Comparison of ENCODE assay signal across 12 cellular contexts in genomic region chr14:91997492-91997891, GRCh38. TPM values are rescaled to one million over a fixed set of nuclear protein-coding genes. Genes with fewer than 3 reads are reported as not detected.
DNase-seq lines count a peak whose midpoint lies in the region; ATAC-seq lines count a peak whose summit lies in the region.
"Had no signal": no experiment of that assay in that cellular context is flagged by ENCODE, and none has a peak within 500 bp of the region (broad histone marks: within the 10 kb centered on the region; RNA-seq: fewer than 3 reads in every experiment).

No MANE protein-coding gene starts in this region.

- peak overlapping the region; percentile 11 for H3K4me3 ChIP-seq in CD4-positive, CD25-positive, alpha-beta regulatory T cell (ENCODE audit: low read depth, low read length)
- no peak overlapping the region for H3K4me3 ChIP-seq in Karpas-422 (ENCODE audit: low read length)
- H3K4me3 ChIP-seq: GM23338 had no signal

- POLR2A ChIA-PET in activated naive CD8-positive, alpha-beta T cell treated with anti-CD3 and anti-CD28 coated beads, Interleukin-2, amount 10 ng/mL, durations not matched to agents 7 days and 5 days (lab: Charles Lee): interaction anchor here (1.2 to 1.7 kb wide), 2 partner anchors 29 to 42 kb away, joined by 4 to 13 read pairs; partner anchors contain the start of gene TRIP11

- H3K27ac ChIP-seq in CD4-positive, CD25-positive, alpha-beta regulatory T cell (ENCODE audit: insufficient read depth, low read length, poor library complexity, severe bottlenecking): peak overlapping the region; percentile 26
- 0 out of 2 replicates have a peak overlapping the region, but pooled peaks have one; percentile 1 for H3K27ac ChIP-seq in Karpas-422 (ENCODE audit: low read length)

- peak overlapping the region; percentile 1 for H3K4me2 ChIP-seq in Karpas-422 (ENCODE audit: low read depth, low read length, poor library complexity, severe bottlenecking)
- H3K4me2 ChIP-seq: GM23338 had no signal

- no peaks in the 10 kb centered on the region for H3K9me3 ChIP-seq in CD4-positive, CD25-positive, alpha-beta regulatory T cell (ENCODE audit: control insufficient read depth in 2 of 2, low read length in 2 of 2)
- H3K9me3 ChIP-seq in Karpas-422 (ENCODE audit: low read length): no peaks in the 10 kb centered on the region

- no peaks in the 10 kb centered on the region for H3K9me2 ChIP-seq in Karpas-422 (replicated peaks; ENCODE audit: insufficient read depth, low read length)

- no peak for ATAC-seq in CD4-positive, CD25-positive, alpha-beta regulatory T cell (ENCODE audit: low read depth in 2 of 2)
- ATAC-seq in activated naive CD8-positive, alpha-beta T cell treated with anti-CD3 and anti-CD28 coated beads, Interleukin-2, amount 10 ng/mL, durations not matched to agents 7 days and 5 days (ENCODE audit: low read depth): no peak

- no peak for DNase-seq in CD4-positive, CD25-positive, alpha-beta regulatory T cell
- DNase-seq in Karpas-422 (no peak), iris pigment epithelial cell (ENCODE audit: low read depth) (peak; percentile 50), NOMO-1 (lab: John Stamatoyannopoulos, UW; ENCODE audit: unreplicated experiment in 2 of 2) (no peak), superior temporal gyrus (ENCODE audit: extremely low spot score) (no peak), NCI-H1930 (lab: John Stamatoyannopoulos, UW) (no peak), GM03348 (ENCODE audit: low spot score) (no peak)
- no peak for DNase-seq in activated naive CD8-positive, alpha-beta T cell treated with anti-CD3 and anti-CD28 coated beads, Interleukin-2, amount 10 ng/mL, durations not matched to agents 7 days and 5 days
- DNase-seq: activated CD4-positive, alpha-beta T cell treated with anti-CD3 and anti-CD28 coated beads for 48 hours had no signal

- H3K4me1 ChIP-seq in CD4-positive, CD25-positive, alpha-beta regulatory T cell (ENCODE audit: control insufficient read depth, insufficient read depth, low read length, poor library complexity, severe bottlenecking): peaks cover 44% of the 10 kb centered on the region
- H3K4me1 ChIP-seq in Karpas-422 (ENCODE audit: low read length): peaks cover 14% of the 10 kb centered on the region

- no peaks in the 10 kb centered on the region for H3K9me3 Mint-ChIP-seq in CD4-positive, CD25-positive, alpha-beta regulatory T cell
- H3K9me3 Mint-ChIP-seq in activated naive CD8-positive, alpha-beta T cell treated with anti-CD3 and anti-CD28 coated beads, Interleukin-2, amount 10 ng/mL, durations not matched to agents 7 days and 5 days: no peaks in the 10 kb centered on the region
- H3K9me3 Mint-ChIP-seq: CD14-positive monocyte, GM23338, IgD-negative memory B cell had no signal

- H4K20me1 ChIP-seq in Karpas-422 (ENCODE audit: insufficient read depth, low read depth, low read length): no peaks in the 10 kb centered on the region

- H3K27ac Mint-ChIP-seq in CD4-positive, CD25-positive, alpha-beta regulatory T cell: peak overlapping the region in 2 of 3 donors; percentile 15 to 80
- peak overlapping the region; percentile 70 for H3K27ac Mint-ChIP-seq in activated naive CD8-positive, alpha-beta T cell treated with anti-CD3 and anti-CD28 coated beads, Interleukin-2, amount 10 ng/mL, durations not matched to agents 7 days and 5 days
- H3K27ac Mint-ChIP-seq: GM23338 had no signal

- peak overlapping the region in 2 of 4 donors; percentile 34 to 67 for H3K4me3 Mint-ChIP-seq in CD4-positive, CD25-positive, alpha-beta regulatory T cell
- H3K4me3 Mint-ChIP-seq in activated naive CD8-positive, alpha-beta T cell treated with anti-CD3 and anti-CD28 coated beads, Interleukin-2, amount 10 ng/mL, durations not matched to agents 7 days and 5 days: peak overlapping the region; percentile 26
- H3K4me3 Mint-ChIP-seq: CD14-positive monocyte, GM23338, IgD-negative memory B cell had no signal

- peaks cover 21% of the 10 kb centered on the region for H3K36me3 Mint-ChIP-seq in CD4-positive, CD25-positive, alpha-beta regulatory T cell
- H3K36me3 Mint-ChIP-seq in activated naive CD8-positive, alpha-beta T cell treated with anti-CD3 and anti-CD28 coated beads, Interleukin-2, amount 10 ng/mL, durations not matched to agents 7 days and 5 days: peaks cover 21% of the 10 kb centered on the region

- no peaks in the 10 kb centered on the region for H3K27me3 Mint-ChIP-seq in CD4-positive, CD25-positive, alpha-beta regulatory T cell
- no peaks in the 10 kb centered on the region for H3K27me3 Mint-ChIP-seq in activated naive CD8-positive, alpha-beta T cell treated with anti-CD3 and anti-CD28 coated beads, Interleukin-2, amount 10 ng/mL, durations not matched to agents 7 days and 5 days
- H3K27me3 Mint-ChIP-seq: IgD-negative memory B cell had no signal

- peaks cover 19% of the 10 kb centered on the region; the same call in 1 of the 2 replicates for H3K79me2 ChIP-seq in Karpas-422 (ENCODE audit: low read length)

- H3K36me3 ChIP-seq in CD4-positive, CD25-positive, alpha-beta regulatory T cell (ENCODE audit: control insufficient read depth, insufficient read depth, low read length): peaks cover 12% of the 10 kb centered on the region
- peaks cover 28% of the 10 kb centered on the region for H3K36me3 ChIP-seq in Karpas-422 (ENCODE audit: insufficient read depth, low read length)

- no peaks in the 10 kb centered on the region for H3K27me3 ChIP-seq in CD4-positive, CD25-positive, alpha-beta regulatory T cell (ENCODE audit: control insufficient read depth, insufficient read depth, low read length)
- H3K27me3 ChIP-seq in Karpas-422 (ENCODE audit: low read length): no peaks in the 10 kb centered on the region

- no peak overlapping the region for H3K9ac ChIP-seq in Karpas-422 (ENCODE audit: low read length)

- H3K4me1 Mint-ChIP-seq in CD4-positive, CD25-positive, alpha-beta regulatory T cell: peaks cover 31 to 52% (median 41%) of the 10 kb centered on the region in 4 donors
- peaks cover 23% of the 10 kb centered on the region for H3K4me1 Mint-ChIP-seq in activated naive CD8-positive, alpha-beta T cell treated with anti-CD3 and anti-CD28 coated beads, Interleukin-2, amount 10 ng/mL, durations not matched to agents 7 days and 5 days

- no peak overlapping the region for H2AFZ ChIP-seq in Karpas-422 (ENCODE audit: low read length)
- H2AFZ ChIP-seq: GM23338 had no signal

RNA-seq across cellular contexts. Expression of gene TRIP11, which starts 42.4 kb away (rescaled TPM):
- total RNA-seq in CD4-positive, CD25-positive, alpha-beta regulatory T cell: 55.9 TPM
- polyA plus RNA-seq in CD4-positive, CD25-positive, alpha-beta regulatory T cell: 10 to 100 TPM; 39.8 to 44.5 (median 43.2) TPM
- total RNA-seq in Karpas-422 (2014; rRNA removed; shearing (Covaris generic); ENCODE audit: low replicate concordance): 14.9 and 31.6 TPM in 2 replicates
- 10 to 100 TPM; 47.9 to 49.7 TPM for total RNA-seq in activated naive CD8-positive, alpha-beta T cell treated with anti-CD3 and anti-CD28 coated beads, Interleukin-2, amount 10 ng/mL, durations not matched to agents 7 days and 5 days

RNA-seq across cellular contexts. Expression of gene FBLN5, which starts 50.0 kb away (rescaled TPM):
- 3.0 TPM for total RNA-seq in CD4-positive, CD25-positive, alpha-beta regulatory T cell
- 10 to 100 TPM; 10.6 to 21.9 (median 21.0) TPM for polyA plus RNA-seq in CD4-positive, CD25-positive, alpha-beta regulatory T cell
- not detected in 2 replicates for total RNA-seq in Karpas-422 (2014; rRNA removed; shearing (Covaris generic); ENCODE audit: low replicate concordance)
- total RNA-seq in activated naive CD8-positive, alpha-beta T cell treated with anti-CD3 and anti-CD28 coated beads, Interleukin-2, amount 10 ng/mL, durations not matched to agents 7 days and 5 days: 1 to 10 TPM; 2.4 to 3.5 TPM
